In genomic region chr7:19964198-19964597, GRCh38 we compare ENCODE assay signal across 27 cellular contexts.
DNase-seq lines count a peak whose midpoint lies in the region; ATAC-seq and TF ChIP-seq lines count a peak whose summit lies in the region.
"Had no signal": no experiment of that assay in that cellular context is flagged by ENCODE, and none has a peak within 500 bp of the region (broad histone marks: within the 10 kb centered on the region; RNA-seq: fewer than 3 reads in every experiment).

No MANE protein-coding gene starts in this region.

- ATAC-seq in left ventricle myocardium superior (peak; percentile 63), GM19324 (IDR thresholded peaks at IDR 0.05; ENCODE audit: low FRiP score, unreplicated experiment) (no peak)
- ATAC-seq: CD8-positive, alpha-beta T cell; naive thymus-derived CD8-positive, alpha-beta T cell had no signal

- H3K4me1 ChIP-seq in left ventricle myocardium inferior = no peaks in the 10 kb centered on the region
- H3K4me1 ChIP-seq: adrenal gland had no signal

- H3K27me3 ChIP-seq in left ventricle myocardium inferior (ENCODE audit: low read depth) (no peaks in the 10 kb centered on the region), WERI-Rb-1 (ENCODE audit: insufficient read depth, low read depth, severe bottlenecking) (no peaks in the 10 kb centered on the region)
- H3K27me3 ChIP-seq: adrenal gland, hepatocyte had no signal

- H3K36me3 ChIP-seq in left ventricle myocardium inferior (no peaks in the 10 kb centered on the region), WERI-Rb-1 (no peaks in the 10 kb centered on the region)
- H3K36me3 ChIP-seq: adrenal gland, thoracic aorta had no signal

- no peak for DNase-seq in left ventricle myocardium superior
- no peak for DNase-seq in left ventricle myocardium inferior
- DNase-seq in astrocyte of the hippocampus (ENCODE audit: low read depth, low spot score) = peak; percentile 50
- DNase-seq in iris pigment epithelial cell (ENCODE audit: low read depth) = peak; percentile 48
- DNase-seq in superior temporal gyrus (ENCODE audit: extremely low spot score) = peak; percentile 45
- DNase-seq in NCI-H1105 treated with DMSO at 0.1 percent for 48 hours (lab: John Stamatoyannopoulos, UW) = no peak
- no peak for DNase-seq in WERI-Rb-1
- DNase-seq: activated CD4-positive, alpha-beta T cell treated with anti-CD3 and anti-CD28 coated beads, Interleukin-2, amount 10 ng/mL, durations not matched to agents 7 days and 5 days; activated effector memory CD4-positive, alpha-beta T cell treated with anti-CD3 and anti-CD28 coated beads, Interleukin-2, amount 50 U/mL, for 16 hours; adrenal gland; CD8-positive, alpha-beta T cell; cerebellar nuclear complex; DMS79 treated with DMSO at 0.1 percent for 48 hours; effector memory CD4-positive, alpha-beta T cell; GOT3; kidney; mesendoderm; naive thymus-derived CD8-positive, alpha-beta T cell; NCI-H1048; NCI-H2029 treated with DMSO at 0.1 percent for 48 hours; NCI-H510A; SHP77; stimulated activated CD4-positive, alpha-beta T cell treated with anti-CD3 and anti-CD28 coated beads, Interleukin-12 subunit alpha, Interleukin-12 subunit beta, amount 100 ng/mL, for 4 hours had no signal

- intact Hi-C loops in left ventricle myocardium superior (cut with micrococcal nuclease) = no loop called here
- intact Hi-C loops in left ventricle myocardium inferior (cut with micrococcal nuclease) = no loop called here

- H3K4me3 ChIP-seq in left ventricle myocardium inferior (no peak overlapping the region), WERI-Rb-1 (ENCODE audit: low read depth, low read length) (no peak overlapping the region)
- H3K4me3 ChIP-seq: adrenal gland, hepatocyte, thoracic aorta had no signal

- no peaks in the 10 kb centered on the region for H3K9me3 ChIP-seq in left ventricle myocardium inferior (replicated peaks)
- H3K9me3 ChIP-seq in WERI-Rb-1 (ENCODE audit: severe bottlenecking) = no peaks in the 10 kb centered on the region
- H3K9me3 ChIP-seq: adrenal gland, thoracic aorta had no signal

- TF ChIP-seq CTCF in left ventricle myocardium inferior (IDR thresholded peaks at IDR 0.05; ENCODE audit: borderline replicate concordance) (no peak), WERI-Rb-1 (IDR thresholded peaks at IDR 0.05; ENCODE audit: low read depth, low read length) (no peak)

- H3K27ac ChIP-seq in left ventricle myocardium inferior (replicated peaks) (no peak overlapping the region), WERI-Rb-1 (no peak overlapping the region)
- H3K27ac ChIP-seq: adrenal gland, hepatocyte, KMS-11, thoracic aorta had no signal

Comparison
In these comparisons a context has a peak if more than half of its experiments do, and no peak if none do; other contexts are left out.
1. DNase-seq: peak in astrocyte of the hippocampus (single experiment), iris pigment epithelial cell (single experiment) and superior temporal gyrus (single experiment); none in left ventricle myocardium superior (single experiment), left ventricle myocardium inferior (single experiment), NCI-H1105 treated with DMSO at 0.1 percent for 48 hours (single experiment) and WERI-Rb-1 (single experiment).